Comparison of ENCODE assay signal across 8 cellular contexts in the genomic region with DNA sequence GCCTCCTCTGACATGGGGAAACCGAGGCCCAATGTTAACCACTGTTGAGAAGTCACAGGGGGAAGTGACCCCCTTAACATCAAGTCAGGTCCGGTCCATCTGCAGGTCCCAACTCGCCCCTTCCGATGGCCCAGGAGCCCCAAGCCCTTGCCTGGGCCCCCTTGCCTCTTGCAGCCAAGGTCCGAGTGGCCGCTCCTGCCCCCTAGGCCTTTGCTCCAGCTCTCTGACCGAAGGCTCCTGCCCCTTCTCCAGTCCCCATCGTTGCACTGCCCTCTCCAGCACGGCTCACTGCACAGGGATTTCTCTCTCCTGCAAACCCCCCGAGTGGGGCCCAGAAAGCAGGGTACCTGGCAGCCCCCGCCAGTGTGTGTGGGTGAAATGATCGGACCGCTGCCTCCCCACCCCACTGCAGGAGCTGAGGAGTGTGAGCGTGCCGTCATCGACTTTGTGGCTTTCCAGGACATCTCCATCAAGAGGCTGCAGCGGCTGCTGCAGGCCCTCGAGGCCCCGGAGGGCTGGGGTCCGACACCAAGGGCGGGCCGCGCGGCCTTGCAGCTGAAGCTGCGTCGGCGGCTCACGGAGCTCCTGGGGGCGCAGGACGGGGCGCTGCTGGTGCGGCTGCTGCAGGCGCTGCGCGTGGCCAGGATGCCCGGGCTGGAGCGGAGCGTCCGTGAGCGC. TPM values are rescaled to one million over a fixed set of nuclear protein-coding genes. Genes with fewer than 3 reads are reported as not detected.
DNase-seq lines count a peak whose midpoint lies in the region; ATAC-seq, FAIRE-seq and TF ChIP-seq lines count a peak whose summit lies in the region.
"Had no signal": no experiment of that assay in that cellular context is flagged by ENCODE, and none has a peak within 500 bp of the region (broad histone marks: within the 10 kb centered on the region; RNA-seq: fewer than 3 reads in every experiment).

No MANE protein-coding gene starts in this region.

- no peak overlapping the region for H2AFZ ChIP-seq in HepG2 (ENCODE audit: low read length)

- TF ChIP-seq CTCF in BE2C (IDR thresholded peaks at IDR 0.05; ENCODE audit: low read depth, low read length) (no peak), RWPE2 (IDR thresholded peaks at IDR 0.05; ENCODE audit: poor library complexity, severe bottlenecking) (no peak), HepG2 (CRISPR knock-in tag; IDR thresholded peaks at IDR 0.05) (no peak)

- 94% methylated on average over 40 of the region's 40 CpGs for WGBS in HepG2 (ENCODE audit: low lambda C conversion rate)

- H3K36me3 ChIP-seq in BE2C (no peaks in the 10 kb centered on the region), RWPE2 (ENCODE audit: low read depth) (peaks cover 49% of the 10 kb centered on the region), HepG2 (replicated peaks in 1 of 2; ENCODE audit: control insufficient read depth in 1 of 2, insufficient read depth in 2 of 2, low read length in 2 of 2) (peaks cover 4% of the 10 kb centered on the region in 2 experiments; a peak in 4 of 5 replicates)

- H3K27ac ChIP-seq in RWPE2 (ENCODE audit: poor library complexity, severe bottlenecking) (peak overlapping the region; percentile 96), HepG2 (ENCODE audit: extremely low read length, insufficient read depth, low read length) (no peak overlapping the region)

- BruUV-seq in HepG2 (replicated peaks; lab: Mats Ljungman, UMichigan), result no TSS peak

- peaks cover 4% of the 10 kb centered on the region; the same call in 1 of the 2 replicates for H4K20me1 ChIP-seq in HepG2 (ENCODE audit: insufficient read depth, low read length)

- TF ChIP-seq RAD21 in HepG2 (CRISPR knock-in tag; IDR thresholded peaks at IDR 0.05), result no peak

- no peak overlapping the region for H3K9ac ChIP-seq in HepG2 (ENCODE audit: insufficient read depth, low read depth, low read length)

- in situ Hi-C loops in HepG2 (cut with HindIII; ENCODE audit: extremely low pct_ligation_motif_present, low pct_unique_long_range_greater_than_20kb), result no loop called here

- no peak for TF ChIP-seq EP300 in HepG2 (IDR thresholded peaks at IDR 0.05; ENCODE audit: low read depth in 2 of 2, low read length in 2 of 2)
- no peak for TF ChIP-seq EP300 in HepG2 (CRISPR knock-in tag; IDR thresholded peaks at IDR 0.05; ENCODE audit: borderline replicate concordance)

- no peak overlapping the region for H3K4me3 ChIP-seq in BE2C (ENCODE audit: low read depth, low read length)
- H3K4me3 ChIP-seq in RWPE2 (ENCODE audit: severe bottlenecking), result peak overlapping the region; percentile 44
- H3K4me3 ChIP-seq in HepG2 (replicated peaks in 1 of 3; ENCODE audit: insufficient read depth in 1 of 3, low read depth in 2 of 3, low read length in 3 of 3), result no peak overlapping the region

- peaks cover 44% of the 10 kb centered on the region for H3K4me1 ChIP-seq in BE2C
- peaks cover 32% of the 10 kb centered on the region for H3K4me1 ChIP-seq in RWPE2 (ENCODE audit: insufficient read depth, poor library complexity, severe bottlenecking)
- H3K4me1 ChIP-seq in HepG2 (ENCODE audit: insufficient read depth, low read length), result peaks cover 21% of the 10 kb centered on the region

- DNase-seq in BE2C (peak; percentile 61), RWPE2 (ENCODE audit: low spot score) (peak; percentile 89), HepG2 (ENCODE audit: low spot score) (no peak), GM19238 (ENCODE audit: insufficient read length, low spot score) (no peak), SHP77 (lab: John Stamatoyannopoulos, UW) (no peak)
- DNase-seq in stimulated activated CD4-positive, alpha-beta T cell treated with anti-CD3 and anti-CD28 coated beads, Interleukin-4, amount 100 ng/mL, for 4 hours, result no peak
- DNase-seq: NCI-H524 treated with DMSO at 0.1 percent for 48 hours had no signal

- H3K27me3 ChIP-seq in BE2C (no peaks in the 10 kb centered on the region), RWPE2 (ENCODE audit: insufficient read depth, poor library complexity, severe bottlenecking) (no peaks in the 10 kb centered on the region), HepG2 (ENCODE audit: control insufficient read depth in 1 of 2, insufficient read depth in 2 of 2, low read length in 2 of 2) (no peaks in the 10 kb centered on the region)

- H3K4me2 ChIP-seq in HepG2 (ENCODE audit: low read depth, low read length), result no peak overlapping the region

- no peak for FAIRE-seq in HepG2 (lab: Jason Lieb, UNC)
- FAIRE-seq: frontal cortex had no signal

- POLR2A ChIA-PET in HepG2 (lab: Yijun Ruan, JAX), result interaction anchor here (0.7 to 2.0 kb wide), 4 partner anchors 10 to 43 kb away, joined by 3 to 11 read pairs (median 4); partner anchors contain the start of genes ARFRP1, RTEL1 and ZGPAT

- H3K9me3 ChIP-seq in BE2C, result no peaks in the 10 kb centered on the region
- no peaks in the 10 kb centered on the region for H3K9me3 ChIP-seq in RWPE2 (ENCODE audit: severe bottlenecking)
- H3K9me3 ChIP-seq in HepG2 (ENCODE audit: low read length), result no peaks in the 10 kb centered on the region

- intact Hi-C loops in HepG2 (cut with micrococcal nuclease; ENCODE audit: unreplicated experiment), result no loop called here

- peak in 1 of 2 experiments; percentile 40; a peak in 2 of 4 replicates for TF ChIP-seq POLR2A in HepG2 (IDR thresholded peaks at IDR 0.05; ENCODE audit: insufficient read depth in 1 of 2, low read depth in 2 of 2, low read length in 2 of 2)

- ATAC-seq in RWPE2 (ENCODE audit: low read depth) (no peak), HepG2 (no peak; the same call in 2 of the 3 replicates)

- no peaks in the 10 kb centered on the region for H3K79me2 ChIP-seq in HepG2 (ENCODE audit: insufficient read depth, low read length)

- CTCF ChIA-PET in HepG2 (lab: Yijun Ruan, JAX; ENCODE audit: low intra/inter-chr PET ratio, low total read pairs), result no interaction called here

RNA-seq across cellular contexts. Expression of gene TNFRSF6B, which starts 1.6 kb away (rescaled TPM):
- not detected for polyA plus RNA-seq in BE2C (2012; ENCODE audit: insufficient read depth, insufficient read length, low read depth)
- not detected in 2 replicates for total RNA-seq in HepG2 (2016; rRNA removed; fragmentation: Illumina TruSeq; extraction: Trizol)
- not detected in 2 replicates for total RNA-seq in HepG2 (2016; cell fraction: cytosol; rRNA removed; fragmentation: Illumina TruSeq; extraction: Trizol; ENCODE audit: low read depth)
- total RNA-seq in HepG2 (2016; cell fraction: insoluble cytoplasmic fraction; rRNA removed; fragmentation: Illumina TruSeq; extraction: Trizol), result not detected in 2 replicates
- not detected in 2 replicates for total RNA-seq in HepG2 (2016; cell fraction: membrane; rRNA removed; fragmentation: Illumina TruSeq; extraction: Trizol)
- not detected in 2 replicates for total RNA-seq in HepG2 (2016; cell fraction: nucleus; rRNA removed; fragmentation: Illumina TruSeq; extraction: Trizol)
- polyA plus RNA-seq in HepG2 (2011; rRNA removed), result 0.24 and 0.86 TPM in 2 replicates
- polyA plus RNA-seq in HepG2 (2011; cell fraction: cytosol; rRNA removed), result 0.45 and 1.3 TPM in 2 replicates
- 22.5 and 36.0 TPM in 2 replicates for polyA plus RNA-seq in HepG2 (2011; cell fraction: nucleus; rRNA removed)
- polyA plus RNA-seq in HepG2 (2012), result 0.55 TPM in 1 of 2 replicates, not detected in the other
- 0.45 and 0.48 TPM in 2 replicates for polyA plus RNA-seq in HepG2 (2016; cell fraction: cytosol; fragmentation: Illumina TruSeq; extraction: Trizol; ENCODE audit: low read depth)
- polyA plus RNA-seq in HepG2 (2016; cell fraction: insoluble cytoplasmic fraction; fragmentation: Illumina TruSeq; extraction: Trizol; ENCODE audit: low read depth), result 0.32 TPM in 1 of 2 replicates, not detected in the other
- 0.37 and 0.71 TPM in 2 replicates for polyA plus RNA-seq in HepG2 (2016; cell fraction: membrane; fragmentation: Illumina TruSeq; extraction: Trizol; ENCODE audit: low read depth)
- not detected in 2 replicates for polyA plus RNA-seq in HepG2 (2016; cell fraction: nucleus; fragmentation: Illumina TruSeq; extraction: Trizol; ENCODE audit: insufficient read depth, low read depth)
- not detected in 2 replicates for polyA minus RNA-seq in HepG2 (2011; rRNA and poly(A)+ RNA removed; ENCODE audit: low replicate concordance)
- polyA minus RNA-seq in HepG2 (2011; cell fraction: cytosol; rRNA and poly(A)+ RNA removed), result not detected in 2 replicates
- not detected in 2 replicates for polyA minus RNA-seq in HepG2 (2011; cell fraction: nucleus; rRNA and poly(A)+ RNA removed)
- total RNA-seq: frontal cortex had no signal

RNA-seq across cellular contexts. Expression of gene ARFRP1, which starts 9.8 kb away (rescaled TPM):
- polyA plus RNA-seq in BE2C (2012; ENCODE audit: insufficient read depth, insufficient read length, low read depth), result 115 TPM
- 33.7 and 51.1 TPM in 2 replicates for total RNA-seq in HepG2 (2016; rRNA removed; fragmentation: Illumina TruSeq; extraction: Trizol)
- total RNA-seq in HepG2 (2016; cell fraction: cytosol; rRNA removed; fragmentation: Illumina TruSeq; extraction: Trizol; ENCODE audit: low read depth), result 9.6 and 11.5 TPM in 2 replicates
- total RNA-seq in HepG2 (2016; cell fraction: insoluble cytoplasmic fraction; rRNA removed; fragmentation: Illumina TruSeq; extraction: Trizol), result 31.8 and 53.2 TPM in 2 replicates
- 22.2 and 23.1 TPM in 2 replicates for total RNA-seq in HepG2 (2016; cell fraction: membrane; rRNA removed; fragmentation: Illumina TruSeq; extraction: Trizol)
- 37.5 and 46.0 TPM in 2 replicates for total RNA-seq in HepG2 (2016; cell fraction: nucleus; rRNA removed; fragmentation: Illumina TruSeq; extraction: Trizol)
- 32.0 and 42.8 TPM in 2 replicates for polyA plus RNA-seq in HepG2 (2011; rRNA removed)
- polyA plus RNA-seq in HepG2 (2011; cell fraction: cytosol; rRNA removed), result 48.5 and 49.6 TPM in 2 replicates
- polyA plus RNA-seq in HepG2 (2011; cell fraction: nucleus; rRNA removed), result 123 and 125 TPM in 2 replicates
- 26.6 and 30.7 TPM in 2 replicates for polyA plus RNA-seq in HepG2 (2012)
- polyA plus RNA-seq in HepG2 (2016; cell fraction: cytosol; fragmentation: Illumina TruSeq; extraction: Trizol; ENCODE audit: low read depth), result 8.8 and 9.1 TPM in 2 replicates
- 30.0 and 34.6 TPM in 2 replicates for polyA plus RNA-seq in HepG2 (2016; cell fraction: insoluble cytoplasmic fraction; fragmentation: Illumina TruSeq; extraction: Trizol; ENCODE audit: low read depth)
- 12.6 and 13.5 TPM in 2 replicates for polyA plus RNA-seq in HepG2 (2016; cell fraction: membrane; fragmentation: Illumina TruSeq; extraction: Trizol; ENCODE audit: low read depth)
- polyA plus RNA-seq in HepG2 (2016; cell fraction: nucleus; fragmentation: Illumina TruSeq; extraction: Trizol; ENCODE audit: insufficient read depth, low read depth), result 86.0 and 91.0 TPM in 2 replicates
- 28.5 and 35.1 TPM in 2 replicates for polyA minus RNA-seq in HepG2 (2011; rRNA and poly(A)+ RNA removed; ENCODE audit: low replicate concordance)
- 10.4 and 12.4 TPM in 2 replicates for polyA minus RNA-seq in HepG2 (2011; cell fraction: cytosol; rRNA and poly(A)+ RNA removed)
- 55.9 and 67.1 TPM in 2 replicates for polyA minus RNA-seq in HepG2 (2011; cell fraction: nucleus; rRNA and poly(A)+ RNA removed)

RNA-seq across cellular contexts. Expression of gene ZGPAT, which starts 9.8 kb away (rescaled TPM):
- polyA plus RNA-seq in BE2C (2012; ENCODE audit: insufficient read depth, insufficient read length, low read depth), result 122 TPM
- total RNA-seq in HepG2 (2016; rRNA removed; fragmentation: Illumina TruSeq; extraction: Trizol), result 40.2 and 41.9 TPM in 2 replicates
- 34.8 and 37.0 TPM in 2 replicates for total RNA-seq in HepG2 (2016; cell fraction: cytosol; rRNA removed; fragmentation: Illumina TruSeq; extraction: Trizol; ENCODE audit: low read depth)
- 37.7 and 46.6 TPM in 2 replicates for total RNA-seq in HepG2 (2016; cell fraction: insoluble cytoplasmic fraction; rRNA removed; fragmentation: Illumina TruSeq; extraction: Trizol)
- total RNA-seq in HepG2 (2016; cell fraction: membrane; rRNA removed; fragmentation: Illumina TruSeq; extraction: Trizol), result 18.3 and 22.0 TPM in 2 replicates
- total RNA-seq in HepG2 (2016; cell fraction: nucleus; rRNA removed; fragmentation: Illumina TruSeq; extraction: Trizol), result 23.9 and 24.8 TPM in 2 replicates
- polyA plus RNA-seq in HepG2 (2011; rRNA removed), result 23.0 and 32.8 TPM in 2 replicates
- polyA plus RNA-seq in HepG2 (2011; cell fraction: cytosol; rRNA removed), result 17.1 and 24.8 TPM in 2 replicates
- polyA plus RNA-seq in HepG2 (2011; cell fraction: nucleus; rRNA removed), result 93.0 and 104 TPM in 2 replicates
- polyA plus RNA-seq in HepG2 (2012), result 16.8 and 17.7 TPM in 2 replicates
- 4.5 and 5.1 TPM in 2 replicates for polyA plus RNA-seq in HepG2 (2016; cell fraction: cytosol; fragmentation: Illumina TruSeq; extraction: Trizol; ENCODE audit: low read depth)
- polyA plus RNA-seq in HepG2 (2016; cell fraction: insoluble cytoplasmic fraction; fragmentation: Illumina TruSeq; extraction: Trizol; ENCODE audit: low read depth), result 36.0 and 43.8 TPM in 2 replicates
- polyA plus RNA-seq in HepG2 (2016; cell fraction: membrane; fragmentation: Illumina TruSeq; extraction: Trizol; ENCODE audit: low read depth), result 9.1 and 10.0 TPM in 2 replicates
- 70.9 and 80.9 TPM in 2 replicates for polyA plus RNA-seq in HepG2 (2016; cell fraction: nucleus; fragmentation: Illumina TruSeq; extraction: Trizol; ENCODE audit: insufficient read depth, low read depth)
- 12.8 and 40.1 TPM in 2 replicates for polyA minus RNA-seq in HepG2 (2011; rRNA and poly(A)+ RNA removed; ENCODE audit: low replicate concordance)
- 9.3 and 9.5 TPM in 2 replicates for polyA minus RNA-seq in HepG2 (2011; cell fraction: cytosol; rRNA and poly(A)+ RNA removed)
- 13.8 and 15.9 TPM in 2 replicates for polyA minus RNA-seq in HepG2 (2011; cell fraction: nucleus; rRNA and poly(A)+ RNA removed)

RNA-seq across cellular contexts. Expression of gene LIME1, which starts 38.5 kb away (rescaled TPM):
- polyA plus RNA-seq in BE2C (2012; ENCODE audit: insufficient read depth, insufficient read length, low read depth), result 49.0 TPM
- total RNA-seq in HepG2 (2016; rRNA removed; fragmentation: Illumina TruSeq; extraction: Trizol), result 51.5 and 61.5 TPM in 2 replicates
- total RNA-seq in HepG2 (2016; cell fraction: cytosol; rRNA removed; fragmentation: Illumina TruSeq; extraction: Trizol; ENCODE audit: low read depth), result 59.8 and 81.2 TPM in 2 replicates
- total RNA-seq in HepG2 (2016; cell fraction: insoluble cytoplasmic fraction; rRNA removed; fragmentation: Illumina TruSeq; extraction: Trizol), result 46.5 and 57.9 TPM in 2 replicates
- 59.4 and 77.4 TPM in 2 replicates for total RNA-seq in HepG2 (2016; cell fraction: membrane; rRNA removed; fragmentation: Illumina TruSeq; extraction: Trizol)
- 31.7 and 32.4 TPM in 2 replicates for total RNA-seq in HepG2 (2016; cell fraction: nucleus; rRNA removed; fragmentation: Illumina TruSeq; extraction: Trizol)
- 13.0 and 23.5 TPM in 2 replicates for polyA plus RNA-seq in HepG2 (2011; rRNA removed)
- polyA plus RNA-seq in HepG2 (2011; cell fraction: cytosol; rRNA removed), result 20.4 and 43.4 TPM in 2 replicates
- 145 and 202 TPM in 2 replicates for polyA plus RNA-seq in HepG2 (2011; cell fraction: nucleus; rRNA removed)
- 14.6 and 20.3 TPM in 2 replicates for polyA plus RNA-seq in HepG2 (2012)
- polyA plus RNA-seq in HepG2 (2016; cell fraction: cytosol; fragmentation: Illumina TruSeq; extraction: Trizol; ENCODE audit: low read depth), result 90.7 and 108 TPM in 2 replicates
- 72.4 and 82.2 TPM in 2 replicates for polyA plus RNA-seq in HepG2 (2016; cell fraction: insoluble cytoplasmic fraction; fragmentation: Illumina TruSeq; extraction: Trizol; ENCODE audit: low read depth)
- 75.9 and 77.5 TPM in 2 replicates for polyA plus RNA-seq in HepG2 (2016; cell fraction: membrane; fragmentation: Illumina TruSeq; extraction: Trizol; ENCODE audit: low read depth)
- 89.9 and 96.0 TPM in 2 replicates for polyA plus RNA-seq in HepG2 (2016; cell fraction: nucleus; fragmentation: Illumina TruSeq; extraction: Trizol; ENCODE audit: insufficient read depth, low read depth)
- polyA minus RNA-seq in HepG2 (2011; rRNA and poly(A)+ RNA removed; ENCODE audit: low replicate concordance), result 2.1 and 20.3 TPM in 2 replicates
- 22.2 and 31.7 TPM in 2 replicates for polyA minus RNA-seq in HepG2 (2011; cell fraction: cytosol; rRNA and poly(A)+ RNA removed)
- 13.2 and 15.8 TPM in 2 replicates for polyA minus RNA-seq in HepG2 (2011; cell fraction: nucleus; rRNA and poly(A)+ RNA removed)

RNA-seq across cellular contexts. Expression of gene RTEL1, which starts 39.9 kb away (rescaled TPM):
- polyA plus RNA-seq in BE2C (2012; ENCODE audit: insufficient read depth, insufficient read length, low read depth), result 73.4 TPM
- 10.9 and 21.8 TPM in 2 replicates for total RNA-seq in HepG2 (2016; rRNA removed; fragmentation: Illumina TruSeq; extraction: Trizol)
- total RNA-seq in HepG2 (2016; cell fraction: cytosol; rRNA removed; fragmentation: Illumina TruSeq; extraction: Trizol; ENCODE audit: low read depth), result 1.6 and 2.4 TPM in 2 replicates
- total RNA-seq in HepG2 (2016; cell fraction: insoluble cytoplasmic fraction; rRNA removed; fragmentation: Illumina TruSeq; extraction: Trizol), result 8.3 and 23.6 TPM in 2 replicates
- 4.7 and 6.3 TPM in 2 replicates for total RNA-seq in HepG2 (2016; cell fraction: membrane; rRNA removed; fragmentation: Illumina TruSeq; extraction: Trizol)
- 34.3 and 37.2 TPM in 2 replicates for total RNA-seq in HepG2 (2016; cell fraction: nucleus; rRNA removed; fragmentation: Illumina TruSeq; extraction: Trizol)
- 29.5 and 36.4 TPM in 2 replicates for polyA plus RNA-seq in HepG2 (2011; rRNA removed)
- polyA plus RNA-seq in HepG2 (2011; cell fraction: cytosol; rRNA removed), result 3.8 and 9.1 TPM in 2 replicates
- 268 and 385 TPM in 2 replicates for polyA plus RNA-seq in HepG2 (2011; cell fraction: nucleus; rRNA removed)
- 16.7 and 17.6 TPM in 2 replicates for polyA plus RNA-seq in HepG2 (2012)
- 1.9 TPM in 2 replicates for polyA plus RNA-seq in HepG2 (2016; cell fraction: cytosol; fragmentation: Illumina TruSeq; extraction: Trizol; ENCODE audit: low read depth)
- polyA plus RNA-seq in HepG2 (2016; cell fraction: insoluble cytoplasmic fraction; fragmentation: Illumina TruSeq; extraction: Trizol; ENCODE audit: low read depth), result 8.6 and 15.7 TPM in 2 replicates
- 4.9 and 5.5 TPM in 2 replicates for polyA plus RNA-seq in HepG2 (2016; cell fraction: membrane; fragmentation: Illumina TruSeq; extraction: Trizol; ENCODE audit: low read depth)
- 117 and 129 TPM in 2 replicates for polyA plus RNA-seq in HepG2 (2016; cell fraction: nucleus; fragmentation: Illumina TruSeq; extraction: Trizol; ENCODE audit: insufficient read depth, low read depth)
- 47.6 and 86.8 TPM in 2 replicates for polyA minus RNA-seq in HepG2 (2011; rRNA and poly(A)+ RNA removed; ENCODE audit: low replicate concordance)
- polyA minus RNA-seq in HepG2 (2011; cell fraction: cytosol; rRNA and poly(A)+ RNA removed), result 5.5 and 5.7 TPM in 2 replicates
- polyA minus RNA-seq in HepG2 (2011; cell fraction: nucleus; rRNA and poly(A)+ RNA removed), result 78.0 and 85.2 TPM in 2 replicates

Comparison
In these comparisons a context has a peak if more than half of its experiments do, and no peak if none do; other contexts are left out.
1. DNase-seq: peak in BE2C (single experiment) and RWPE2 (single experiment); none in HepG2 (single experiment), GM19238 (single experiment), SHP77 (0 of 2) and stimulated activated CD4-positive, alpha-beta T cell treated with anti-CD3 and anti-CD28 coated beads, Interleukin-4, amount 100 ng/mL, for 4 hours (0 of 2).